Comparison of ENCODE assay signal across 7 cellular contexts in genomic region chr19:58310685-58311084, GRCh38. TPM values are rescaled to one million over a fixed set of nuclear protein-coding genes. Genes with fewer than 3 reads are reported as not detected.
DNase-seq lines count a peak whose midpoint lies in the region; ATAC-seq, FAIRE-seq and TF ChIP-seq lines count a peak whose summit lies in the region.
"Not testable (repeated sequence)": the region's sequence is repeated elsewhere in the genome, so short reads cannot be mapped to it uniquely, and the experiment has no call there.

No MANE protein-coding gene starts in this region.

- not testable (repeated sequence) for H3F3A ChIP-seq in GM23248 (ENCODE audit: insufficient read depth); SK-N-SH (replicated peaks; ENCODE audit: insufficient read depth)

- WGBS in GM23248 (ENCODE audit: low coverage in 1 of 2, low lambda C conversion rate in 2 of 2, missing lambda C conversion rate in 2 of 2), 2 experiments, result 57 to 66% methylated on average over 13 of the region's 13 CpGs
- 90% methylated on average over 13 of the region's 13 CpGs for WGBS in SK-N-SH (ENCODE audit: low lambda C conversion rate)
- WGBS in adrenal gland, 4 donors, result 62 to 72% (median 69%) methylated on average over 13 of the region's 13 CpGs
- 78 to 87% (median 82%) methylated on average over 13 of the region's 13 CpGs for WGBS in spleen, 5 donors

- BruUV-seq in endothelial cell of umbilical vein (replicated peaks; lab: Mats Ljungman, UMichigan), result not testable (repeated sequence)

- not testable (repeated sequence) for TF ChIP-seq EP300 in SK-N-SH (IDR thresholded peaks at IDR 0.05; ENCODE audit: borderline replicate concordance in 1 of 2, low read depth in 1 of 2, low read length in 1 of 2)

- not testable (repeated sequence) for H3K27ac ChIP-seq in GM23248; SK-N-SH (ENCODE audit: low read depth in 2 of 2, low read length in 1 of 2); adrenal gland; endothelial cell of umbilical vein (ENCODE audit: insufficient read depth, low read depth, low read length); spleen

- not testable (repeated sequence) for H3K4me3 ChIP-seq in GM23248; SK-N-SH (ENCODE audit: low read depth in 2 of 2, low read length in 1 of 2); adrenal gland; endothelial cell of umbilical vein (replicated peaks in 1 of 3; ENCODE audit: insufficient read depth in 1 of 3, low read depth in 1 of 3, low read length in 3 of 3); spleen

- in situ Hi-C loops in GM23248 (cut with MboI), result not testable (repeated sequence)

- intact Hi-C loops in adrenal gland (cut with DNase I); left cardiac atrium (cut with DNase I); spleen (cut with DNase I; ENCODE audit: low total_unique reads): not testable (repeated sequence)
- intact Hi-C loops in endothelial cell of umbilical vein (cut with micrococcal nuclease), result loop anchor here (1.0 kb wide), 1 partner anchor 91 kb away; no protein-coding TSS in a partner anchor

- not testable (repeated sequence) for H2AFZ ChIP-seq in GM23248; SK-N-SH (ENCODE audit: low read depth); endothelial cell of umbilical vein (ENCODE audit: low read depth, low read length)

- ATAC-seq in left cardiac atrium, result peak in 1 of 2 donors; percentile 29

- not testable (repeated sequence) for H3K9me1 ChIP-seq in endothelial cell of umbilical vein (replicated peaks; ENCODE audit: control insufficient read depth, extremely low read depth, insufficient read depth, low read length)

- peak; percentile 41 for TF ChIP-seq CTCF in SK-N-SH (IDR thresholded peaks at IDR 0.05)
- peak in 4 of 6 experiments; percentile 38 to 53 (median 48) for TF ChIP-seq CTCF in adrenal gland (IDR thresholded peaks at IDR 0.05)
- peak; percentile 15 to 33 for TF ChIP-seq CTCF in endothelial cell of umbilical vein (IDR thresholded peaks at IDR 0.05; ENCODE audit: extremely low read depth in 1 of 2, insufficient read depth in 1 of 2, low read depth in 1 of 2, low read length in 2 of 2)
- peak; percentile 39 for TF ChIP-seq CTCF in mesothelial cell of epicardium (IDR thresholded peaks at IDR 0.05; ENCODE audit: unreplicated experiment)
- peak in 9 of 11 experiments; percentile 8 to 59 (median 42) for TF ChIP-seq CTCF in spleen (IDR thresholded peaks at IDR 0.05 in 8 of 11, conservative IDR thresholded peaks at IDR 0.05 in 3 of 11)

- not testable (repeated sequence) for H3K4me1 Mint-ChIP-seq in mesothelial cell of epicardium

- H3K27ac Mint-ChIP-seq in mesothelial cell of epicardium, result not testable (repeated sequence)

- H3K36me3 ChIP-seq in GM23248 (ENCODE audit: low read depth) (peaks cover 36% of the 10 kb centered on the region), SK-N-SH (replicated peaks in 1 of 2; ENCODE audit: control insufficient read depth in 1 of 2, insufficient read depth in 2 of 2, low read length in 1 of 2) (peaks cover 77 to 80% of the 10 kb centered on the region in 2 experiments), adrenal gland (replicated peaks in 1 of 2) (peaks cover 0 to 54% of the 10 kb centered on the region in 2 donors), endothelial cell of umbilical vein (ENCODE audit: control insufficient read depth in 2 of 2, extremely low read depth in 1 of 2, insufficient read depth in 2 of 2, low read length in 2 of 2) (peaks cover 0 to 19% of the 10 kb centered on the region in 2 experiments), spleen (peaks cover 0 to 97% (median 67%) of the 10 kb centered on the region in 6 donors)

- POLR2A ChIA-PET in SK-N-SH (lab: Yijun Ruan, JAX); endothelial cell of umbilical vein (lab: Charles Lee): not testable (repeated sequence)

- not testable (repeated sequence) for H3K4me2 ChIP-seq in GM23248 (ENCODE audit: unreplicated experiment); SK-N-SH; endothelial cell of umbilical vein (ENCODE audit: insufficient read depth, low read length)

- TF ChIP-seq RAD21 in SK-N-SH (IDR thresholded peaks at IDR 0.05; ENCODE audit: low read length), result not testable (repeated sequence)

- H4K20me1 ChIP-seq in GM23248 (ENCODE audit: insufficient read depth); SK-N-SH (ENCODE audit: insufficient read depth); endothelial cell of umbilical vein (replicated peaks; ENCODE audit: control insufficient read depth, extremely low read depth, insufficient read depth, low read length): not testable (repeated sequence)

- DNase-seq in GM23248 (peak; percentile 44), adrenal gland (peak in 2 of 7 donors; percentile 41 to 85), endothelial cell of umbilical vein (ENCODE audit: low read depth, low spot score) (peak; percentile 33), left cardiac atrium (peak; percentile 50), mesothelial cell of epicardium (ENCODE audit: low spot score in 2 of 2, unreplicated experiment in 2 of 2) (peak in 1 of 2 experiments; percentile 60)
- not testable (repeated sequence) for DNase-seq in SK-N-SH, spleen

- not testable (repeated sequence) for H3K27me3 ChIP-seq in GM23248 (replicated peaks; ENCODE audit: insufficient read depth); SK-N-SH (ENCODE audit: insufficient read depth); adrenal gland; endothelial cell of umbilical vein (ENCODE audit: control insufficient read depth in 2 of 2, insufficient read depth in 2 of 2, low read length in 2 of 2); spleen (replicated peaks in 1 of 7)

- not testable (repeated sequence) for FAIRE-seq in endothelial cell of umbilical vein (lab: Jason Lieb, UNC)

- H3K79me2 ChIP-seq in GM23248 (ENCODE audit: insufficient read depth), result peaks cover 42% of the 10 kb centered on the region
- peaks cover 24% of the 10 kb centered on the region for H3K79me2 ChIP-seq in SK-N-SH (ENCODE audit: insufficient read depth)
- H3K79me2 ChIP-seq in endothelial cell of umbilical vein (ENCODE audit: control insufficient read depth, insufficient read depth, low read length), result not testable (repeated sequence)

- TF ChIP-seq POLR2A in adrenal gland (IDR thresholded peaks at IDR 0.05); endothelial cell of umbilical vein (IDR thresholded peaks at IDR 0.05; ENCODE audit: low read depth, low read length); spleen (IDR thresholded peaks at IDR 0.05): not testable (repeated sequence)

- CTCF ChIA-PET in SK-N-SH (lab: Yijun Ruan, JAX), result interaction anchor here (0.9 kb wide), 1 partner anchor 9 kb away, joined by 3 read pairs; no protein-coding TSS in a partner anchor
- CTCF ChIA-PET in endothelial cell of umbilical vein (lab: Charles Lee), result interaction anchor here (2.1 kb wide), 1 partner anchor 82 kb away, joined by 6 read pairs; the partner anchor contains the start of gene ZNF544

- dilution Hi-C loops in endothelial cell of umbilical vein (cut with MboI; ENCODE audit: extremely low pct_ligation_motif_present, low sequenced_read_pairs), result not testable (repeated sequence)

- not testable (repeated sequence) for H3K4me1 ChIP-seq in GM23248 (ENCODE audit: insufficient read depth); endothelial cell of umbilical vein (ENCODE audit: control insufficient read depth, extremely low read depth, insufficient read depth, low read length)
- H3K4me1 ChIP-seq in SK-N-SH (ENCODE audit: control insufficient read depth in 1 of 2, insufficient read depth in 2 of 2, low read depth in 1 of 2, low read length in 1 of 2) (peaks cover 0 to 14% of the 10 kb centered on the region in 2 experiments; a peak in 2 of 4 replicates), adrenal gland (replicated peaks in 1 of 2) (peaks cover 3 to 12% of the 10 kb centered on the region in 2 donors), spleen (peaks cover 11 to 44% (median 19%) of the 10 kb centered on the region in 6 donors)

- H3K4me3 Mint-ChIP-seq in mesothelial cell of epicardium, result not testable (repeated sequence)

- not testable (repeated sequence) for H3K27me3 Mint-ChIP-seq in mesothelial cell of epicardium (ENCODE audit: low read depth)

- H3K9me3 Mint-ChIP-seq in mesothelial cell of epicardium, result not testable (repeated sequence)

- H3K9me2 ChIP-seq in GM23248 (ENCODE audit: insufficient read depth); SK-N-SH: not testable (repeated sequence)

- H3K9ac ChIP-seq in GM23248; SK-N-SH; endothelial cell of umbilical vein (replicated peaks; ENCODE audit: extremely low read depth, insufficient read depth, low read length): not testable (repeated sequence)

- not testable (repeated sequence) for H3K9me3 ChIP-seq in GM23248 (ENCODE audit: low read depth); SK-N-SH; adrenal gland (replicated peaks in 1 of 3); endothelial cell of umbilical vein (replicated peaks; ENCODE audit: control insufficient read depth, insufficient read depth, low read length); spleen

- peaks cover 64% of the 10 kb centered on the region for H3K36me3 Mint-ChIP-seq in mesothelial cell of epicardium

RNA-seq across cellular contexts. Expression of gene ERVK3-1, which starts 5.5 kb away (rescaled TPM):
- total RNA-seq in GM23248 (2014; rRNA removed; shearing (Covaris generic)), result 33.7 and 35.0 TPM in 2 replicates
- polyA plus RNA-seq in GM23248 (2016; fragmentation: Nextera tagmentation; extraction: Ambion mirVana) (40.2 and 41.3 TPM in 2 replicates), SK-N-SH (2012; rRNA removed) (69.4 and 85.3 TPM in 2 replicates), adrenal gland (10 to 100 TPM; 36.3 to 70.5 (median 48.4) TPM), endothelial cell of umbilical vein (25.9 and 29.3 TPM in 2 replicates), spleen (10 to 100 TPM; 34.0 to 48.8 (median 39.1) TPM)
- polyA plus RNA-seq in SK-N-SH (2012; cell fraction: cytosol; rRNA removed), result 56.2 and 56.8 TPM in 2 replicates
- polyA plus RNA-seq in SK-N-SH (2012; cell fraction: nucleus; rRNA removed), result 168 and 172 TPM in 2 replicates
- total RNA-seq in adrenal gland (10 to 100 TPM; 18.4 to 49.8 (median 29.8) TPM), endothelial cell of umbilical vein (25.8 and 28.4 TPM in 2 replicates), left cardiac atrium (10 to 100 TPM; 19.9 to 22.8 TPM), mesothelial cell of epicardium (31.9 to 38.6 TPM (median 35.8 TPM) in 3 replicates), spleen (10 to 100 TPM; 35.0 to 62.5 (median 44.7) TPM)
- 28.0 and 29.4 TPM in 2 replicates for polyA plus RNA-seq in endothelial cell of umbilical vein (2011; cell fraction: cytosol; rRNA removed)
- 122 and 125 TPM in 2 replicates for polyA plus RNA-seq in endothelial cell of umbilical vein (2011; cell fraction: nucleus; rRNA removed)
- polyA plus RNA-seq in endothelial cell of umbilical vein (2012), result 26.8 and 34.9 TPM in 2 replicates
- polyA minus RNA-seq in endothelial cell of umbilical vein, result 29.3 and 30.2 TPM in 2 replicates
- 14.8 TPM for polyA minus RNA-seq in endothelial cell of umbilical vein (2011; cell fraction: cytosol; rRNA and poly(A)+ RNA removed)
- polyA minus RNA-seq in endothelial cell of umbilical vein (2011; cell fraction: nucleus; rRNA and poly(A)+ RNA removed), result 61.4 and 66.4 TPM in 2 replicates

RNA-seq across cellular contexts. Expression of gene ZSCAN22, which starts 16.1 kb away (rescaled TPM):
- 1.8 and 3.4 TPM in 2 replicates for total RNA-seq in GM23248 (2014; rRNA removed; shearing (Covaris generic))
- polyA plus RNA-seq in GM23248 (2016; fragmentation: Nextera tagmentation; extraction: Ambion mirVana) (1.5 and 2.1 TPM in 2 replicates), SK-N-SH (2012; rRNA removed) (2.3 and 2.9 TPM in 2 replicates), adrenal gland (1 to 10 TPM in 2 of 3 donors, under 1 TPM in 1; 0.98 to 3.1 (median 1.2) TPM), endothelial cell of umbilical vein (3.6 and 3.9 TPM in 2 replicates), spleen (under 1 TPM; 0.48 to 0.86 (median 0.55) TPM)
- polyA plus RNA-seq in SK-N-SH (2012; cell fraction: cytosol; rRNA removed), result 1.3 and 1.9 TPM in 2 replicates
- polyA plus RNA-seq in SK-N-SH (2012; cell fraction: nucleus; rRNA removed), result 2.1 and 3.3 TPM in 2 replicates
- total RNA-seq in adrenal gland (1 to 10 TPM; 1.8 to 4.8 (median 3.4) TPM), endothelial cell of umbilical vein (3.6 and 3.7 TPM in 2 replicates), left cardiac atrium (1 to 10 TPM; 2.0 to 2.1 TPM), mesothelial cell of epicardium (3.6 to 3.8 TPM (median 3.7 TPM) in 3 replicates), spleen (1 to 10 TPM; 2.7 to 3.9 (median 3.0) TPM)
- 2.1 and 2.4 TPM in 2 replicates for polyA plus RNA-seq in endothelial cell of umbilical vein (2011; cell fraction: cytosol; rRNA removed)
- 2.7 and 2.8 TPM in 2 replicates for polyA plus RNA-seq in endothelial cell of umbilical vein (2011; cell fraction: nucleus; rRNA removed)
- 1.3 and 1.5 TPM in 2 replicates for polyA plus RNA-seq in endothelial cell of umbilical vein (2012)
- 8.1 and 9.1 TPM in 2 replicates for polyA minus RNA-seq in endothelial cell of umbilical vein
- polyA minus RNA-seq in endothelial cell of umbilical vein (2011; cell fraction: cytosol; rRNA and poly(A)+ RNA removed), result 5.2 TPM
- 2.8 and 3.7 TPM in 2 replicates for polyA minus RNA-seq in endothelial cell of umbilical vein (2011; cell fraction: nucleus; rRNA and poly(A)+ RNA removed)

RNA-seq across cellular contexts. Expression of gene ZNF8, which starts 31.9 kb away (rescaled TPM):
- total RNA-seq in GM23248 (2014; rRNA removed; shearing (Covaris generic)), result 4.0 and 5.7 TPM in 2 replicates
- polyA plus RNA-seq in GM23248 (2016; fragmentation: Nextera tagmentation; extraction: Ambion mirVana), result 1.1 and 1.2 TPM in 2 replicates
- 1.4 and 1.8 TPM in 2 replicates for polyA plus RNA-seq in SK-N-SH (2012; rRNA removed)
- polyA plus RNA-seq in SK-N-SH (2012; cell fraction: cytosol; rRNA removed), result 0.91 and 1.2 TPM in 2 replicates
- 4.7 and 6.1 TPM in 2 replicates for polyA plus RNA-seq in SK-N-SH (2012; cell fraction: nucleus; rRNA removed)
- 1 to 10 TPM; 6.6 to 8.6 (median 7.0) TPM for total RNA-seq in adrenal gland
- 1 to 10 TPM; 1.6 to 2.6 (median 2.4) TPM for polyA plus RNA-seq in adrenal gland
- 6.3 and 6.8 TPM in 2 replicates for total RNA-seq in endothelial cell of umbilical vein
- polyA plus RNA-seq in endothelial cell of umbilical vein, result 3.7 and 4.0 TPM in 2 replicates
- 2.4 and 2.7 TPM in 2 replicates for polyA plus RNA-seq in endothelial cell of umbilical vein (2011; cell fraction: cytosol; rRNA removed)
- polyA plus RNA-seq in endothelial cell of umbilical vein (2011; cell fraction: nucleus; rRNA removed), result 9.2 and 10.2 TPM in 2 replicates
- 1.2 and 1.4 TPM in 2 replicates for polyA plus RNA-seq in endothelial cell of umbilical vein (2012)
- 12.1 and 12.5 TPM in 2 replicates for polyA minus RNA-seq in endothelial cell of umbilical vein
- polyA minus RNA-seq in endothelial cell of umbilical vein (2011; cell fraction: cytosol; rRNA and poly(A)+ RNA removed), result 5.1 TPM
- 6.0 and 9.5 TPM in 2 replicates for polyA minus RNA-seq in endothelial cell of umbilical vein (2011; cell fraction: nucleus; rRNA and poly(A)+ RNA removed)
- total RNA-seq in left cardiac atrium, result 1 to 10 TPM; 4.4 to 6.8 TPM
- 21.6 to 22.1 TPM (median 21.9 TPM) in 3 replicates for total RNA-seq in mesothelial cell of epicardium
- total RNA-seq in spleen, result 10 to 100 TPM in 2 of 7 donors, 1 to 10 TPM in 5; 6.6 to 10.7 (median 8.5) TPM
- polyA plus RNA-seq in spleen, result 1 to 10 TPM in 1 of 3 donors, under 1 TPM in 2; 0.91 to 1.8 (median 0.91) TPM

RNA-seq across cellular contexts. Expression of gene A1BG, which starts 42.6 kb away (rescaled TPM):
- total RNA-seq in GM23248 (2014; rRNA removed; shearing (Covaris generic)), result 22.0 and 63.7 TPM in 2 replicates
- polyA plus RNA-seq in GM23248 (2016; fragmentation: Nextera tagmentation; extraction: Ambion mirVana) (31.3 and 34.3 TPM in 2 replicates), SK-N-SH (2012; rRNA removed) (61.4 and 62.6 TPM in 2 replicates), adrenal gland (10 to 100 TPM in 2 of 3 donors, not detected in 1; 31.3 to 41.3 TPM), endothelial cell of umbilical vein (3.7 and 6.2 TPM in 2 replicates), spleen (10 to 100 TPM; 39.4 to 76.5 (median 73.8) TPM)
- polyA plus RNA-seq in SK-N-SH (2012; cell fraction: cytosol; rRNA removed), result 39.1 and 61.2 TPM in 2 replicates
- 23.3 and 58.0 TPM in 2 replicates for polyA plus RNA-seq in SK-N-SH (2012; cell fraction: nucleus; rRNA removed)
- total RNA-seq in adrenal gland (10 to 100 TPM in 3 of 8 donors, 1 to 10 TPM in 5; 1.6 to 20.9 (median 6.5) TPM), endothelial cell of umbilical vein (0.85 and 2.3 TPM in 2 replicates), left cardiac atrium (10 to 100 TPM; 18.3 to 18.9 TPM), mesothelial cell of epicardium (12.3 to 15.5 TPM (median 13.1 TPM) in 3 replicates), spleen (10 to 100 TPM; 10.8 to 49.9 (median 14.2) TPM)
- 1.0 and 1.9 TPM in 2 replicates for polyA plus RNA-seq in endothelial cell of umbilical vein (2011; cell fraction: cytosol; rRNA removed)
- polyA plus RNA-seq in endothelial cell of umbilical vein (2011; cell fraction: nucleus; rRNA removed), result 0.21 and 0.55 TPM in 2 replicates
- polyA plus RNA-seq in endothelial cell of umbilical vein (2012), result 1.2 and 1.9 TPM in 2 replicates
- 0.53 TPM in 1 of 2 replicates, not detected in the other for polyA minus RNA-seq in endothelial cell of umbilical vein
- polyA minus RNA-seq in endothelial cell of umbilical vein (2011; cell fraction: cytosol; rRNA and poly(A)+ RNA removed), result not detected
- 0.53 TPM in 1 of 2 replicates, not detected in the other for polyA minus RNA-seq in endothelial cell of umbilical vein (2011; cell fraction: nucleus; rRNA and poly(A)+ RNA removed)

RNA-seq across cellular contexts. Expression of gene ZNF497, which starts 51.9 kb away (rescaled TPM):
- total RNA-seq in GM23248 (2014; rRNA removed; shearing (Covaris generic)), result 0.38 and 0.97 TPM in 2 replicates
- 0.65 and 0.72 TPM in 2 replicates for polyA plus RNA-seq in GM23248 (2016; fragmentation: Nextera tagmentation; extraction: Ambion mirVana)
- 1.0 and 1.1 TPM in 2 replicates for polyA plus RNA-seq in SK-N-SH (2012; rRNA removed)
- polyA plus RNA-seq in SK-N-SH (2012; cell fraction: cytosol; rRNA removed), result 0.30 and 0.45 TPM in 2 replicates
- polyA plus RNA-seq in SK-N-SH (2012; cell fraction: nucleus; rRNA removed), result 8.1 and 13.1 TPM in 2 replicates
- total RNA-seq in adrenal gland, result 1 to 10 TPM in 7 of 8 donors, under 1 TPM in 1; 0.35 to 8.1 (median 1.6) TPM
- 1 to 10 TPM in 2 of 3 donors, under 1 TPM in 1; 0.20 to 2.2 (median 2.0) TPM for polyA plus RNA-seq in adrenal gland
- total RNA-seq in endothelial cell of umbilical vein, result 0.42 and 1.3 TPM in 2 replicates
- polyA plus RNA-seq in endothelial cell of umbilical vein, result 0.40 and 0.62 TPM in 2 replicates
- 0.10 and 0.21 TPM in 2 replicates for polyA plus RNA-seq in endothelial cell of umbilical vein (2011; cell fraction: cytosol; rRNA removed)
- 1.2 and 1.7 TPM in 2 replicates for polyA plus RNA-seq in endothelial cell of umbilical vein (2011; cell fraction: nucleus; rRNA removed)
- polyA plus RNA-seq in endothelial cell of umbilical vein (2012), result 0.20 and 0.35 TPM in 2 replicates
- 0.46 and 1.8 TPM in 2 replicates for polyA minus RNA-seq in endothelial cell of umbilical vein
- 1.6 TPM for polyA minus RNA-seq in endothelial cell of umbilical vein (2011; cell fraction: cytosol; rRNA and poly(A)+ RNA removed)
- 0.82 and 0.87 TPM in 2 replicates for polyA minus RNA-seq in endothelial cell of umbilical vein (2011; cell fraction: nucleus; rRNA and poly(A)+ RNA removed)
- under 1 TPM; 0.37 to 0.41 TPM for total RNA-seq in left cardiac atrium
- total RNA-seq in mesothelial cell of epicardium, result 6.6 to 7.6 TPM (median 6.9 TPM) in 3 replicates
- 1 to 10 TPM in 5 of 7 donors, under 1 TPM in 2; 0.44 to 3.0 (median 1.3) TPM for total RNA-seq in spleen
- under 1 TPM; 0.59 to 0.74 (median 0.61) TPM for polyA plus RNA-seq in spleen
